In the genomic region with DNA sequence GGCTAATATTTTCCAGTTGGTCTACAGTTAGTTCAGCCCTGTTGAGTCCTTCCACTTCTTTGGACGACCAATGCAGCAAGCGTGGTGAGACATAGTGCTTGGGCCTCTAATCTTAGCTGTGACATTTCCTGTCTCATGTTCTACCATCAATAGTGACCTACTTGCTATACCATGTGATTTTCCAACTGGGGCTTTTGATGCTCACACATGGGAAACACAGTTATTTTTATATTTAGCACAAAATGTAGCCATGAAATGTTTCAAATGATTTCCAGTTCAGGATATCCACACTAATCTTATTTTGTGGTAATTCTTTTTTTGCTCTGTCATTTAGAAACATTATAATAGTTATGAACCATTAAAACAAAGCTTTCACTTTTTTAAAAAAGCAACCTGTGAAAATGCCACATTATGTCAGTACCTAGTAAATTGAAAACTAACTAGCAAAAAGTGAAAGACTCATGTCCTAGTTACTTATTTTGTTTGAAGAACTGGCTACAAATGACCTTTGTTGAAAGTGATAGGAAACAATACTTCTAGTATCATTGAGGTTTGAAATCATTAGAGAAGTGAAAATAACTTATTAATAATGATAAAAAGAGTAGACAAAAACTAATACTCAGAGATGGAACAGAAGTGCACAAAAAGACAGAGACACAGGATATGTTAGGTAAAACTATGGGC, we compare ENCODE assay signal across 11 cellular contexts. TPM values are rescaled to one million over a fixed set of nuclear protein-coding genes. Genes with fewer than 3 reads are reported as not detected.
DNase-seq lines count a peak whose midpoint lies in the region; ATAC-seq and TF ChIP-seq lines count a peak whose summit lies in the region.
"Had no signal": no experiment of that assay in that cellular context is flagged by ENCODE, and none has a peak within 500 bp of the region (broad histone marks: within the 10 kb centered on the region; RNA-seq: fewer than 3 reads in every experiment).

No MANE protein-coding gene starts in this region.

- DNase-seq in dermis blood vessel endothelial cell (peak; percentile 47), H9 (no peak), RWPE1 (ENCODE audit: low spot score) (no peak), esophagus muscularis mucosa (ENCODE audit: extremely low spot score) (no peak), GOT3 (lab: John Stamatoyannopoulos, UW) (no peak)
- DNase-seq: activated naive CD4-positive, alpha-beta T cell treated with anti-CD3 and anti-CD28 coated beads, Interleukin-2, amount 50 U/mL, for 16 hours; RPMI8226 had no signal

- H2AFZ ChIP-seq in H9 (ENCODE audit: low read length) = no peak overlapping the region

- H3K4me1 Mint-ChIP-seq in H9 = peaks cover 8 to 10% of the 10 kb centered on the region in 2 experiments

- no peak for TF ChIP-seq POLR2A in esophagus muscularis mucosa (IDR thresholded peaks at IDR 0.05; ENCODE audit: low read depth)

- H3K4me1 ChIP-seq in H9 (ENCODE audit: insufficient read depth, low read length) (no peaks in the 10 kb centered on the region), esophagus muscularis mucosa (peaks cover 0 to 40% (median 0%) of the 10 kb centered on the region in 4 donors)

- POLR2A ChIA-PET in RWPE1 (lab: Yijun Ruan, JAX; ENCODE audit: low non-redundant PET) = no interaction called here

- H4K5ac ChIP-seq in H9 (ENCODE audit: insufficient read length, low read depth, low read length) = no peak overlapping the region

- no peaks in the 10 kb centered on the region for H3K9me3 ChIP-seq in H9 (ENCODE audit: control insufficient read depth, low read depth, low read length)
- H3K9me3 ChIP-seq in esophagus muscularis mucosa = no peaks in the 10 kb centered on the region

- no peaks in the 10 kb centered on the region for H3K36me3 ChIP-seq in esophagus muscularis mucosa

- H3K4me3 Mint-ChIP-seq in H9 = no peak overlapping the region

- TF ChIP-seq EP300 in esophagus muscularis mucosa (IDR thresholded peaks at IDR 0.05) = no peak

- no peaks in the 10 kb centered on the region for H3K23me2 ChIP-seq in H9 (ENCODE audit: insufficient read length, low read depth, low read length, poor library complexity, severe bottlenecking)

- H3K56ac ChIP-seq in H9 (ENCODE audit: insufficient read length, low read depth, low read length) = no peak overlapping the region

- H3K79me1 ChIP-seq in H9 (ENCODE audit: insufficient read depth, low read depth, low read length, poor library complexity, severe bottlenecking) = peaks cover 3% of the 10 kb centered on the region

- H3K18ac ChIP-seq in H9 (ENCODE audit: insufficient read length, low read depth, low read length) = no peak overlapping the region

- H3K9me3 Mint-ChIP-seq in H9 = peaks cover 0 to 2% of the 10 kb centered on the region in 2 experiments; a peak in 1 of 5 replicates

- H3K27me3 ChIP-seq in H9 (ENCODE audit: insufficient read depth, low read length) (no peaks in the 10 kb centered on the region), esophagus muscularis mucosa (no peaks in the 10 kb centered on the region)

- H3K27me3 Mint-ChIP-seq in H9 (ENCODE audit: low read depth) = no peaks in the 10 kb centered on the region

- H4K91ac ChIP-seq in H9 (ENCODE audit: insufficient read length, low read depth, low read length) = no peak overlapping the region

- intact Hi-C loops in esophagus muscularis mucosa (cut with DNase I) = no loop called here

- TF ChIP-seq CTCF in H9 (conservative IDR thresholded peaks at IDR 0.05) = no peak
- no peak for TF ChIP-seq CTCF in RWPE1 (conservative IDR thresholded peaks at IDR 0.05; ENCODE audit: low read depth)
- TF ChIP-seq CTCF in esophagus muscularis mucosa (IDR thresholded peaks at IDR 0.05) = no peak

- H3K4ac ChIP-seq in H9 (ENCODE audit: low read depth, low read length) = no peak overlapping the region

- H3T11ph ChIP-seq in H9 (ENCODE audit: low read length) = no peak overlapping the region

- H3K4me2 ChIP-seq in H9 (ENCODE audit: insufficient read depth, insufficient read length, low read length) = no peak overlapping the region

- no peak overlapping the region for H3K9ac ChIP-seq in H9 (ENCODE audit: extremely low read depth, insufficient read length, low read length)

- no peak overlapping the region for H3K4me3 ChIP-seq in esophagus muscularis mucosa

- WGBS in H9 (ENCODE audit: extremely low coverage, insufficient read length, low lambda C conversion rate) = no CpG with 5 or more reads among the region's 2 CpGs
- 91% methylated on average over 2 of the region's 2 CpGs for WGBS in esophagus muscularis mucosa

- ATAC-seq in GM18499 (IDR thresholded peaks at IDR 0.05; ENCODE audit: insufficient read depth, unreplicated experiment) (peak; percentile 69), GM21390 (IDR thresholded peaks at IDR 0.05; ENCODE audit: unreplicated experiment) (peak; percentile 84), HG03159 (IDR thresholded peaks at IDR 0.05; ENCODE audit: unreplicated experiment) (peak; percentile 89)

- CTCF ChIA-PET in RWPE1 (lab: Yijun Ruan, JAX) = interaction anchor here (0.8 kb wide), 1 partner anchor 42 kb away, joined by 3 read pairs; no protein-coding TSS in a partner anchor

- H2BK20ac ChIP-seq in H9 (ENCODE audit: low read depth, low read length, poor library complexity, severe bottlenecking) = no peak overlapping the region

- H3K27ac ChIP-seq in H9 (ENCODE audit: insufficient read length, low read depth, low read length) (no peak overlapping the region), RWPE1 (no peak overlapping the region), esophagus muscularis mucosa (replicated peaks in 1 of 4) (no peak overlapping the region)

- no peak overlapping the region for H3K23ac ChIP-seq in H9 (ENCODE audit: insufficient read length, low read depth, low read length)

- no peak overlapping the region for H3K14ac ChIP-seq in H9 (ENCODE audit: insufficient read depth, low read length)

- H2BK5ac ChIP-seq in H9 (ENCODE audit: insufficient read length, low read length) = no peak overlapping the region

- H4K8ac ChIP-seq in H9 (replicated peaks; ENCODE audit: insufficient read length, low read depth, low read length) = no peak overlapping the region

- H2BK15ac ChIP-seq in H9 (ENCODE audit: low read depth, low read length) = no peak overlapping the region

- H3K36me3 Mint-ChIP-seq in H9 (ENCODE audit: insufficient read depth in 1 of 3, low read depth in 3 of 3) = no peaks in the 10 kb centered on the region; a peak in 3 of 7 replicates

- no peak overlapping the region for H2BK120ac ChIP-seq in H9 (ENCODE audit: low read depth, low read length, poor library complexity, severe bottlenecking)

- H4K20me1 ChIP-seq in H9 (ENCODE audit: control insufficient read depth, insufficient read depth, insufficient read length) = no peaks in the 10 kb centered on the region

- H2BK12ac ChIP-seq in H9 (ENCODE audit: insufficient read length, low read depth, low read length) = no peak overlapping the region

- no peak overlapping the region; a peak in 1 of 7 replicates for H3K27ac Mint-ChIP-seq in H9
- H3K27ac Mint-ChIP-seq: IgD-negative memory B cell had no signal

- H2AK5ac ChIP-seq in H9 (ENCODE audit: insufficient read length, low read length) = no peak overlapping the region

- no peaks in the 10 kb centered on the region for H3K79me2 ChIP-seq in H9 (ENCODE audit: insufficient read depth, low read length)

RNA-seq across cellular contexts. Expression of gene MARCHF3, which starts 18.3 kb away (rescaled TPM):
- total RNA-seq in dermis blood vessel endothelial cell (65.9 and 84.4 TPM in 2 replicates), H9 (2021) (17.7 and 23.1 TPM in 2 replicates), esophagus muscularis mucosa (10 to 100 TPM in 1 of 4 donors, 1 to 10 TPM in 3; 1.7 to 13.9 (median 2.5) TPM)
